In genomic region chr2:145845207-145845894, GRCh38 we compare ENCODE assay signal across 1 cellular context.
A peak's percentile ranks its signal among the peaks of the same experiment; 100 is the strongest.
TF ChIP-seq lines count a peak whose summit lies in the region.

No MANE protein-coding gene starts in this region.

TF ChIP-seq in HepG2, 621 proteins besides CTCF, POLR2A, EP300 and RAD21 (continued from another document):
- TF ChIP-seq TFAP4 (IDR thresholded peaks at IDR 0.05; ENCODE audit: borderline replicate concordance, low read depth) (0 out of 2 replicates have a peak, but pooled peaks have one; percentile 14), FOXP4 (CRISPR knock-in tag; IDR thresholded peaks at IDR 0.05) (peak; percentile 16; the same call in 1 of the 2 replicates), TBX3 (IDR thresholded peaks at IDR 0.05; ENCODE audit: borderline replicate concordance) (0 out of 2 replicates have a peak, but pooled peaks have one; percentile 12)
TF ChIP-seq in HepG2: peak in this region for 36.
